Comparison of ENCODE assay signal across 8 cellular contexts in the genomic region with DNA sequence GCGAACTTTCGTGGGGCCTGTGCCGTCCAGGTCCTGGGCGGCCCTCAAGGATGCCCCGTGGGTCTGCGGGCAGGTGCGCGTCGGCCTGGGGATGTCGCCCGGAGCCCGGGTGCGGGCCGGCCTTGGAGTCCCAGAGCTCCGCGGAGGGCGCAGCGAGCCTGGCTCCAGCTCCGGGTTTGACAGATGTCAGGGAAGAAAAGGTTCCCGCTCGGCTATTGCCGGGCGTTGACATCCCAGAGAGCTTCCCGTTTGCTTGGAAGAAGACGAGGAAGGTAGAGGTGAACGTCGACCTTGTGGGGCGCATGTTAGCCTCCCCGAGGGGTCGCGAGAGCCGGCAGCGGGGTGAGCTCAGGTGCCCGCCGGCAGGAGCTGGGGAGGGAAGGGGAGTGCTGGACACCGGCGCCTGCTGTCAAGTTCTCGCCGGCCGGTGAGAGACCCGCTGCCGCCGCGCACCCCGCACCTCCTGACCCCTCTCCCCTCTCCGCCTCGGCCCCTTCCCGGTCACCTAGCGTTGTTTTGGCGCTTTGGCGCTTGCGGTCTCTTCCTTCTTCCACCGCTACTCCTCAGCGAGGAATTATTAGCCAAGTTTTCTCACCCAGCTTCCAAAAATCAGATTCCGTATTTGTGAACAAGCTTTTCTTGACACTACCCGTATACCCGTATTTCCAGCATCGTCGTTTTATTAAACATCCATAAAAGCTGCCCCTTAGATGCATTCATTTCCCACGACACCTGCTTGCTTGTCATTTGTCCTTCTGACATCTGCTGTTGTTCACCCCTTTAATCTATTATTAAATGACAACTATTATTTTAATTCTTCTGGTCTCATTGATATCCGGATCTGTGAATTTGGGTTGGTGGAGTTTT. TPM values are rescaled to one million over a fixed set of nuclear protein-coding genes. Genes with fewer than 3 reads are reported as not detected.
DNase-seq lines count a peak whose midpoint lies in the region; ATAC-seq and TF ChIP-seq lines count a peak whose summit lies in the region.

No MANE protein-coding gene starts in this region.

- no peaks in the 10 kb centered on the region for H3K36me3 ChIP-seq in iPS-20b (ENCODE audit: insufficient read depth, low read depth, low read length)

- H3K4me3 ChIP-seq in iPS-20b (ENCODE audit: low read length): peak overlapping the region; percentile 72

- ATAC-seq in GM21526 (IDR thresholded peaks at IDR 0.05; ENCODE audit: low FRiP score, unreplicated experiment) (peak; percentile 4), HG03342 (IDR thresholded peaks at IDR 0.05; ENCODE audit: unreplicated experiment) (no peak)
- ATAC-seq in stimulated activated memory B cell treated with anti-CD40 and anti-IgM and Interleukin-4, amounts not matched to agents 10 μg/mL and 1 μg/mL and 100 μg/mL, for 72 hours: no peak

- H3K27ac ChIP-seq in C4-2B (peak overlapping the region; percentile 73; the same call in 1 of the 2 replicates), iPS-20b (ENCODE audit: low read length) (no peak overlapping the region)

- peak overlapping the region; percentile 83 for H3K4me3 Mint-ChIP-seq in activated naive CD8-positive, alpha-beta T cell treated with anti-CD3 and anti-CD28 coated beads for 36 hours
- H3K4me3 Mint-ChIP-seq in stimulated activated memory B cell treated with anti-CD40 and anti-IgM and Interleukin-4, amounts not matched to agents 10 μg/mL and 1 μg/mL and 100 μg/mL, for 72 hours: peak overlapping the region; percentile 80

- no peak overlapping the region for H3K9ac ChIP-seq in iPS-20b (ENCODE audit: low read depth, low read length)

- peak; percentile 22 for DNase-seq in activated naive CD8-positive, alpha-beta T cell treated with anti-CD3 and anti-CD28 coated beads for 36 hours
- DNase-seq in NCI-H187 treated with DMSO at 0.1 percent for 48 hours (lab: John Stamatoyannopoulos, UW): no peak
- DNase-seq in A172 (ENCODE audit: low spot score): no peak

- peaks cover 9% of the 10 kb centered on the region for H3K4me1 ChIP-seq in iPS-20b (ENCODE audit: insufficient read depth, low read length)

- peaks cover 11% of the 10 kb centered on the region for H3K27me3 Mint-ChIP-seq in activated naive CD8-positive, alpha-beta T cell treated with anti-CD3 and anti-CD28 coated beads for 36 hours
- no peaks in the 10 kb centered on the region for H3K27me3 Mint-ChIP-seq in stimulated activated memory B cell treated with anti-CD40 and anti-IgM and Interleukin-4, amounts not matched to agents 10 μg/mL and 1 μg/mL and 100 μg/mL, for 72 hours

- no peaks in the 10 kb centered on the region for H3K36me3 Mint-ChIP-seq in activated naive CD8-positive, alpha-beta T cell treated with anti-CD3 and anti-CD28 coated beads for 36 hours
- no peaks in the 10 kb centered on the region for H3K36me3 Mint-ChIP-seq in stimulated activated memory B cell treated with anti-CD40 and anti-IgM and Interleukin-4, amounts not matched to agents 10 μg/mL and 1 μg/mL and 100 μg/mL, for 72 hours

- H3K9me3 ChIP-seq in iPS-20b (ENCODE audit: insufficient read depth, low read depth, low read length): no peaks in the 10 kb centered on the region

- H3K27ac Mint-ChIP-seq in activated naive CD8-positive, alpha-beta T cell treated with anti-CD3 and anti-CD28 coated beads for 36 hours: peak overlapping the region; percentile 59
- peak overlapping the region; percentile 36 for H3K27ac Mint-ChIP-seq in stimulated activated memory B cell treated with anti-CD40 and anti-IgM and Interleukin-4, amounts not matched to agents 10 μg/mL and 1 μg/mL and 100 μg/mL, for 72 hours

- peaks cover 72% of the 10 kb centered on the region for H3K27me3 ChIP-seq in iPS-20b (ENCODE audit: insufficient read depth, low read length)

- H3K4me1 Mint-ChIP-seq in activated naive CD8-positive, alpha-beta T cell treated with anti-CD3 and anti-CD28 coated beads for 36 hours: peaks cover 62% of the 10 kb centered on the region
- peaks cover 56% of the 10 kb centered on the region for H3K4me1 Mint-ChIP-seq in stimulated activated memory B cell treated with anti-CD40 and anti-IgM and Interleukin-4, amounts not matched to agents 10 μg/mL and 1 μg/mL and 100 μg/mL, for 72 hours

- TF ChIP-seq CTCF in C4-2B (conservative IDR thresholded peaks at IDR 0.05): no peak

- no peaks in the 10 kb centered on the region for H3K9me3 Mint-ChIP-seq in activated naive CD8-positive, alpha-beta T cell treated with anti-CD3 and anti-CD28 coated beads for 36 hours
- no peaks in the 10 kb centered on the region for H3K9me3 Mint-ChIP-seq in stimulated activated memory B cell treated with anti-CD40 and anti-IgM and Interleukin-4, amounts not matched to agents 10 μg/mL and 1 μg/mL and 100 μg/mL, for 72 hours

RNA-seq across cellular contexts. Expression of a gene that starts 1.3 kb away (rescaled TPM):
- 10 to 100 TPM; 12.2 to 13.6 TPM for total RNA-seq in activated naive CD8-positive, alpha-beta T cell treated with anti-CD3 and anti-CD28 coated beads for 36 hours
- total RNA-seq in A172 (2014; rRNA removed; shearing (Covaris generic)): 17.0 and 19.9 TPM in 2 replicates
